In the genomic region with DNA sequence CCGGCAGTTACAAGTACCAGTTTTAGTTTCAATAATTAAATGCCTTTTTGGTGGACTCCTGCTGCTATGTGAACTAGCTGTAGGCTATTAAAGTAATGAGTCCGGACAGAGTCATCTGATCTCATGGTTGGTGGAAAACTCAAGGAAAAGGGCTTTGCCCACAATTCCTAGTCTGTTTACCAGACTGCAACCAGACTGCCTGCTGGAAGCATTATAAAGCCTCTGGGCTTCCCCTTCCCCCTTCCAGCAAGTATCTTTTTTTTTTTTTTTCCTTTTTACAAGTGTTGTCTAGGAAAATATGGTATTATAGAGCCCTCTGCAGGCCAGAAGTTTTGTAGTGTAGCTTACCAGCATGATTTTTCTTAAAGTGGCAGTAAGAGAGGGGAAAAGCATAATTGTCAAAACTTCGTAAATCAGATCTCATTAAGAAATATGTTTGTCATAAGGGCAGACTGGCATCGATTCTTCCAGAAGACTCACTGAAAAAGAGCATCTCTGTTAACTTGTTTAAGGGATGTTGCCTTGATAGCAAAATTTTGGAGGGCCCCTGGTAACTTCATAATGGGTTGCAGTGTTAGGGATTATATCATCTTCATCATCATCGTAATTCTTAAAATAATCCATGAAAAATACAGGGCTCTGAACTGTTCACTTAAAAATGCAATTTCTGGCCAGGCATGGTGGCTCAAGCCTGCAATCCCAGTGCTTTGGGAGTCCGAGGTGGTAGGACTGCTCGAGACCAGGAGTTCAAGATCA, we compare ENCODE assay signal across 8 cellular contexts.
DNase-seq lines count a peak whose midpoint lies in the region; FAIRE-seq and TF ChIP-seq lines count a peak whose summit lies in the region.

No MANE protein-coding gene starts in this region.

- no peaks in the 10 kb centered on the region for H3K36me3 ChIP-seq in endodermal cell (ENCODE audit: control insufficient read depth, insufficient read depth, low read length)
- no peaks in the 10 kb centered on the region for H3K36me3 ChIP-seq in suprapubic skin

- H3K9me3 ChIP-seq in endodermal cell (ENCODE audit: control insufficient read depth, low read length): peaks cover 12% of the 10 kb centered on the region
- H3K9me3 ChIP-seq in suprapubic skin: no peaks in the 10 kb centered on the region

- H3K9me3 Mint-ChIP-seq in endodermal cell: peaks cover 8% of the 10 kb centered on the region

- WGBS in endodermal cell (ENCODE audit: insufficient coverage in 1 of 2, insufficient read length in 1 of 2), 2 experiments: 84 to 87% methylated on average over 3 to 7 of the region's 7 CpGs
- WGBS in suprapubic skin: 48% methylated on average over 7 of the region's 7 CpGs

- H3K27me3 ChIP-seq in endodermal cell (ENCODE audit: control insufficient read depth, insufficient read depth, low read length, poor library complexity, severe bottlenecking): no peaks in the 10 kb centered on the region
- H3K27me3 ChIP-seq in suprapubic skin: no peaks in the 10 kb centered on the region

- H3K9ac ChIP-seq in endodermal cell (ENCODE audit: extremely low read depth, low read length, poor library complexity, severe bottlenecking): no peak overlapping the region

- H3K4me3 ChIP-seq in NB4 (ENCODE audit: low read depth, low read length): no peak overlapping the region
- no peak overlapping the region for H3K4me3 ChIP-seq in endodermal cell (ENCODE audit: low read length)
- H3K4me3 ChIP-seq in suprapubic skin: no peak overlapping the region

- H3K27ac ChIP-seq in endodermal cell (ENCODE audit: low read depth, low read length): no peak overlapping the region
- H3K27ac ChIP-seq in suprapubic skin: no peak overlapping the region

- peaks cover 11% of the 10 kb centered on the region for H3K4me1 ChIP-seq in endodermal cell (ENCODE audit: control insufficient read depth, insufficient read depth, low read length)
- peaks cover 5% of the 10 kb centered on the region for H3K4me1 ChIP-seq in suprapubic skin

- H3K4me3 Mint-ChIP-seq in endodermal cell: no peak overlapping the region

- H3K36me3 Mint-ChIP-seq in endodermal cell (ENCODE audit: low read depth): peaks cover 10% of the 10 kb centered on the region

- peak; percentile 26 for FAIRE-seq in GM19239 (lab: Jason Lieb, UNC)

- H3K27me3 Mint-ChIP-seq in endodermal cell (ENCODE audit: insufficient read depth): no peaks in the 10 kb centered on the region

- H3K27ac Mint-ChIP-seq in endodermal cell: no peak overlapping the region

- TF ChIP-seq CTCF in NB4 (IDR thresholded peaks at IDR 0.05; ENCODE audit: low read depth, low read length) (peak; percentile 64), endodermal cell (conservative IDR thresholded peaks at IDR 0.05) (peak; percentile 66), suprapubic skin (IDR thresholded peaks at IDR 0.05) (peak in 1 of 2 donors; percentile 22)

- peak; percentile 72 for DNase-seq in CD1c-positive myeloid dendritic cell (ENCODE audit: extremely low spot score)
- DNase-seq in GM19239 (ENCODE audit: insufficient read length, low spot score): no peak
- DNase-seq in NB4 (ENCODE audit: low read depth): peak; percentile 89
- DNase-seq in RPMI8226: peak; percentile 76
- peak; percentile 71 for DNase-seq in endodermal cell
- peak; percentile 53 for DNase-seq in mucosa of gallbladder (ENCODE audit: low spot score)
- no peak for DNase-seq in suprapubic skin (ENCODE audit: low spot score in 2 of 2)
- DNase-seq in activated effector memory CD4-positive, alpha-beta T cell treated with anti-CD3 and anti-CD28 coated beads, Interleukin-2, amount 50 U/mL, for 16 hours: no peak

- TF ChIP-seq EP300 in suprapubic skin (IDR thresholded peaks at IDR 0.05): no peak

- TF ChIP-seq POLR2A in NB4 (IDR thresholded peaks at IDR 0.05; ENCODE audit: extremely low read depth, insufficient read length) (no peak), suprapubic skin (IDR thresholded peaks at IDR 0.05) (no peak)

- peaks cover 29% of the 10 kb centered on the region for H3K4me1 Mint-ChIP-seq in endodermal cell

Comparison
In these comparisons a context has a peak if more than half of its experiments do, and no peak if none do; other contexts are left out.
1. DNase-seq: peak in CD1c-positive myeloid dendritic cell (single experiment), NB4 (single experiment), RPMI8226 (single experiment), endodermal cell (single experiment) and mucosa of gallbladder (single experiment); none in GM19239 (single experiment), suprapubic skin (0 of 2) and activated effector memory CD4-positive, alpha-beta T cell treated with anti-CD3 and anti-CD28 coated beads, Interleukin-2, amount 50 U/mL, for 16 hours (single experiment).